ENCODE assay signal across 17 cellular contexts in genomic region chr13:109036091-109036490, GRCh38.
DNase-seq lines count a peak whose midpoint lies in the region; ATAC-seq and TF ChIP-seq lines count a peak whose summit lies in the region.
"Had no signal": no experiment of that assay in that cellular context is flagged by ENCODE, and none has a peak within 500 bp of the region (broad histone marks: within the 10 kb centered on the region; RNA-seq: fewer than 3 reads in every experiment).

No MANE protein-coding gene starts in this region.

- no peaks in the 10 kb centered on the region for H3K36me3 ChIP-seq in neuronal stem cell (replicated peaks in 1 of 2; ENCODE audit: control insufficient read depth in 2 of 2, insufficient read depth in 2 of 2, low read length in 2 of 2)
- H3K36me3 ChIP-seq in effector memory CD4-positive, alpha-beta T cell (ENCODE audit: control insufficient read depth, insufficient read depth, low read length), result no peaks in the 10 kb centered on the region
- H3K36me3 ChIP-seq: SJSA1 had no signal

- DNase-seq in astrocyte of the spinal cord (ENCODE audit: low read depth, low spot score) (peak; percentile 7), globus pallidus (ENCODE audit: low spot score) (peak; percentile 24), neuronal stem cell (ENCODE audit: low spot score) (no peak), NCI-H2107 treated with DMSO at 0.1 percent for 48 hours (lab: John Stamatoyannopoulos, UW; ENCODE audit: unreplicated experiment) (no peak), AG20443 (ENCODE audit: low spot score) (no peak)
- no peak for DNase-seq in effector memory CD4-positive, alpha-beta T cell
- DNase-seq: Calu3; CD4-positive, alpha-beta memory T cell; GM23248; NCI-H187 treated with DMSO at 0.1 percent for 48 hours; NCI-H2171; NCI-H510A; NCI-H774; PC-9 had no signal

- peaks cover 0 to 2% (median 0%) of the 10 kb centered on the region in 3 experiments for H3K27me3 ChIP-seq in neuronal stem cell (ENCODE audit: control insufficient read depth in 3 of 3, insufficient read depth in 3 of 3, low read depth in 1 of 3, low read length in 3 of 3)
- no peaks in the 10 kb centered on the region for H3K27me3 ChIP-seq in effector memory CD4-positive, alpha-beta T cell (replicated peaks; ENCODE audit: control insufficient read depth, insufficient read depth, low read length, poor library complexity, severe bottlenecking)

- peaks cover 12 to 20% of the 10 kb centered on the region in 2 donors for H3K4me1 ChIP-seq in neuronal stem cell (ENCODE audit: control insufficient read depth in 2 of 2, insufficient read depth in 1 of 2, low read depth in 1 of 2, low read length in 2 of 2)
- no peaks in the 10 kb centered on the region for H3K4me1 ChIP-seq in effector memory CD4-positive, alpha-beta T cell (ENCODE audit: control insufficient read depth, insufficient read depth, low read length, poor library complexity, severe bottlenecking)
- H3K4me1 ChIP-seq: SJSA1 had no signal

- H3K23ac ChIP-seq in neuronal stem cell (ENCODE audit: low read depth, low read length, poor library complexity), result no peak overlapping the region

- no peak overlapping the region for H3K9ac ChIP-seq in neuronal stem cell (ENCODE audit: low read depth, low read length, poor library complexity)
- H3K9ac ChIP-seq: GM23248 had no signal

- H2AFZ ChIP-seq in neuronal stem cell (ENCODE audit: low read length), result peak overlapping the region; percentile 80
- H2AFZ ChIP-seq: GM23248, PC-9 had no signal

- H2BK15ac ChIP-seq in neuronal stem cell (ENCODE audit: low read length), result no peak overlapping the region

- no peak overlapping the region for H3K18ac ChIP-seq in neuronal stem cell (ENCODE audit: low read length)

- no CpG with 5 or more reads among the region's 1 CpG for WGBS in neuronal stem cell (ENCODE audit: extremely low coverage in 2 of 2, insufficient read length in 2 of 2, insufficient replicate concordance in 1 of 2), 2 donors

- ATAC-seq in GM18909 (IDR thresholded peaks at IDR 0.05; ENCODE audit: poor library complexity, unreplicated experiment), result no peak
- ATAC-seq: HCT116 had no signal

- H3K4me3 ChIP-seq in astrocyte of the spinal cord (ENCODE audit: low read depth, low read length) (no peak overlapping the region), neuronal stem cell (ENCODE audit: low read length in 2 of 2) (no peak overlapping the region)
- H3K4me3 ChIP-seq in effector memory CD4-positive, alpha-beta T cell (ENCODE audit: insufficient read depth, low read depth, low read length, poor library complexity, severe bottlenecking), result no peak overlapping the region
- H3K4me3 ChIP-seq: GM23248, PC-9, SJSA1 had no signal

- TF ChIP-seq CTCF in astrocyte of the spinal cord (IDR thresholded peaks at IDR 0.05; ENCODE audit: low read depth, low read length), result no peak

- H3K4me2 ChIP-seq in neuronal stem cell (ENCODE audit: insufficient read depth, low read length, poor library complexity, severe bottlenecking), result no peak overlapping the region
- H3K4me2 ChIP-seq: PC-9 had no signal

- H3K14ac ChIP-seq in neuronal stem cell (ENCODE audit: low read length), result no peak overlapping the region

- no peak overlapping the region for H3K27ac ChIP-seq in neuronal stem cell (replicated peaks; ENCODE audit: low read length)
- no peak overlapping the region for H3K27ac ChIP-seq in effector memory CD4-positive, alpha-beta T cell (ENCODE audit: insufficient read depth, low read length, poor library complexity, severe bottlenecking)
- H3K27ac ChIP-seq: GM23248, PC-9, SJSA1 had no signal

- in situ Hi-C loops in astrocyte of the spinal cord (cut with HindIII; ENCODE audit: low sequenced_read_pairs), result no loop called here

- no peak overlapping the region for H2BK5ac ChIP-seq in neuronal stem cell (ENCODE audit: low read length)

- H3K9me3 ChIP-seq in neuronal stem cell (replicated peaks in 1 of 2; ENCODE audit: control insufficient read depth in 2 of 2, insufficient read depth in 1 of 2, low read depth in 1 of 2, low read length in 2 of 2), result peaks cover 0 to 2% of the 10 kb centered on the region in 2 donors
- H3K9me3 ChIP-seq in effector memory CD4-positive, alpha-beta T cell (ENCODE audit: control insufficient read depth, low read length), result no peaks in the 10 kb centered on the region
- H3K9me3 ChIP-seq: SJSA1 had no signal

- H2BK12ac ChIP-seq in neuronal stem cell (ENCODE audit: low read length), result no peak overlapping the region

- no peak overlapping the region for H3K4ac ChIP-seq in neuronal stem cell (ENCODE audit: low read length)

- no peak overlapping the region for H4K91ac ChIP-seq in neuronal stem cell (ENCODE audit: low read depth, low read length, poor library complexity)

- H2BK120ac ChIP-seq in neuronal stem cell (ENCODE audit: low read depth, low read length), result no peak overlapping the region

- no peak overlapping the region for H2AK5ac ChIP-seq in neuronal stem cell (ENCODE audit: low read depth, low read length)

- no peak overlapping the region for H4K8ac ChIP-seq in neuronal stem cell (ENCODE audit: low read depth, low read length)

- no peaks in the 10 kb centered on the region for H3K79me1 ChIP-seq in neuronal stem cell (ENCODE audit: low read depth, low read length)

Comparison
In these comparisons a context has a peak if more than half of its experiments do, and no peak if none do; other contexts are left out.
1. DNase-seq: peak in astrocyte of the spinal cord (single experiment) and globus pallidus (single experiment); none in neuronal stem cell (single experiment), effector memory CD4-positive, alpha-beta T cell (0 of 3), NCI-H2107 treated with DMSO at 0.1 percent for 48 hours (single experiment) and AG20443 (single experiment).